Comparison of ENCODE assay signal across 8 cellular contexts in the genomic region with DNA sequence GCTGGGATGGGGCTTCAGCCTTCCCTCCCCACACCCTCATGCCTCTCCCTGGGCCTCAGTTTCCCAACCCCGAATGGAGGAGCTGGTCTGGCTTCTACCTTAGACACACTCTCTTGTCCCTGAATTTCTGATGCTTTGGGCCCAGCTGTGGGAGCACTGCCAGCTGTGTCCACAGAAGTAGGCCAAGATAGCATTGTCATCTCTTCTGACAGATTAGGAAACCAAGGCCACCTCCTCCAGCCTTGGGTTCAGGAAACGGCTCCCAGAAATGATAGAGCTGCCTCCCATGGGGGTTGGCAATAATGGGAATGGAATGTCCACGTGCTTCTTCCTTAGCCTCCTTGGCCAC. TPM values are rescaled to one million over a fixed set of nuclear protein-coding genes. Genes with fewer than 3 reads are reported as not detected.
DNase-seq lines count a peak whose midpoint lies in the region; ATAC-seq and TF ChIP-seq lines count a peak whose summit lies in the region.

No MANE protein-coding gene starts in this region.

- ATAC-seq in naive thymus-derived CD4-positive, alpha-beta T cell = no peak
- ATAC-seq in HG03139 (IDR thresholded peaks at IDR 0.05; ENCODE audit: unreplicated experiment) = no peak

- TF ChIP-seq CTCF in AG09309 (IDR thresholded peaks at IDR 0.05; ENCODE audit: control insufficient read depth, insufficient read depth, low read depth, low read length, missing control alignments) (no peak), colonic mucosa (IDR thresholded peaks at IDR 0.05) (no peak)

- H3K27me3 Mint-ChIP-seq in naive thymus-derived CD4-positive, alpha-beta T cell = no peaks in the 10 kb centered on the region

- CTCF ChIA-PET in naive thymus-derived CD4-positive, alpha-beta T cell (lab: Charles Lee) = interaction anchor here (1.2 to 1.7 kb wide), 3 partner anchors 9 to 54 kb away, joined by 3 to 7 read pairs (median 4); no protein-coding TSS in a partner anchor

- H3K36me3 ChIP-seq in KOPT-K1 (ENCODE audit: insufficient read depth, low read length) = peaks cover 52% of the 10 kb centered on the region
- peaks cover 26% of the 10 kb centered on the region for H3K36me3 ChIP-seq in colonic mucosa
- peaks cover 10 to 41% (median 16%) of the 10 kb centered on the region in 3 experiments for H3K36me3 ChIP-seq in naive thymus-derived CD4-positive, alpha-beta T cell (ENCODE audit: control insufficient read depth in 2 of 3, insufficient read depth in 3 of 3, low read length in 3 of 3)

- H3K27ac Mint-ChIP-seq in naive thymus-derived CD4-positive, alpha-beta T cell = peak overlapping the region; percentile 76 to 96 (median 86)

- H3K4me3 Mint-ChIP-seq in naive thymus-derived CD4-positive, alpha-beta T cell = peak overlapping the region; percentile 71 to 92 (median 78)

- peak overlapping the region; percentile 75 to 92 for H3K9ac ChIP-seq in colonic mucosa (ENCODE audit: low read depth in 2 of 2, low read length in 2 of 2)

- DNase-seq in AG09309 (ENCODE audit: low read depth) (no peak), colonic mucosa (no peak), COLO668 (lab: John Stamatoyannopoulos, UW; ENCODE audit: unreplicated experiment) (no peak), HT-29 (ENCODE audit: low spot score) (no peak)
- DNase-seq in naive thymus-derived CD4-positive, alpha-beta T cell = no peak
- DNase-seq in activated CD8-positive, alpha-beta memory T cell treated with anti-CD3 and anti-CD28 coated beads for 24 hours = no peak

- peaks cover 9 to 53% (median 23%) of the 10 kb centered on the region in 7 donors for H3K4me1 Mint-ChIP-seq in naive thymus-derived CD4-positive, alpha-beta T cell

- H3K36me3 Mint-ChIP-seq in naive thymus-derived CD4-positive, alpha-beta T cell = peaks cover 13 to 31% (median 19%) of the 10 kb centered on the region in 5 donors

- H3K27me3 ChIP-seq in colonic mucosa = no peaks in the 10 kb centered on the region
- H3K27me3 ChIP-seq in naive thymus-derived CD4-positive, alpha-beta T cell (ENCODE audit: control insufficient read depth in 2 of 2, insufficient read depth in 2 of 2, low read length in 2 of 2) = no peaks in the 10 kb centered on the region

- H3K4me1 ChIP-seq in colonic mucosa = peaks cover 12% of the 10 kb centered on the region
- peaks cover 15 to 25% of the 10 kb centered on the region in 2 donors for H3K4me1 ChIP-seq in naive thymus-derived CD4-positive, alpha-beta T cell (ENCODE audit: control insufficient read depth in 2 of 2, insufficient read depth in 2 of 2, low read length in 2 of 2)

- intact Hi-C loops in colonic mucosa (cut with DNase I) = no loop called here
- intact Hi-C loops in naive thymus-derived CD4-positive, alpha-beta T cell (cut with micrococcal nuclease) = loop anchor here (1.0 to 10.0 kb wide), 9 partner anchors 26 to 1315 kb away; partner anchors contain the start of genes ANXA11 (in 1 of the 2), RPS24 (in 1 of the 2) and ZMIZ1 (in 1 of the 2)

- POLR2A ChIA-PET in naive thymus-derived CD4-positive, alpha-beta T cell (lab: Charles Lee) = interaction anchor here (0.6 to 3.6 kb wide), 5 partner anchors 10 to 33 kb away, joined by 3 to 22 read pairs (median 4); no protein-coding TSS in a partner anchor

- H3K4me3 ChIP-seq in AG09309 (ENCODE audit: control insufficient read depth, low read depth, low read length) (peak overlapping the region; percentile 91), colonic mucosa (peak overlapping the region; percentile 93)
- H3K4me3 ChIP-seq in naive thymus-derived CD4-positive, alpha-beta T cell (ENCODE audit: low read length) = peak overlapping the region; percentile 72

- peaks cover 0 to 1% (median 0%) of the 10 kb centered on the region in 11 donors for H3K9me3 Mint-ChIP-seq in naive thymus-derived CD4-positive, alpha-beta T cell

- peak overlapping the region; percentile 98 for H3K27ac ChIP-seq in KOPT-K1 (ENCODE audit: low read depth, low read length, poor library complexity, severe bottlenecking)
- peak overlapping the region; percentile 83 for H3K27ac ChIP-seq in colonic mucosa
- H3K27ac ChIP-seq in naive thymus-derived CD4-positive, alpha-beta T cell (ENCODE audit: low read depth, low read length) = peak overlapping the region; percentile 73

- H3K9me3 ChIP-seq in KOPT-K1 (ENCODE audit: insufficient read depth, low read length, poor library complexity, severe bottlenecking) (no peaks in the 10 kb centered on the region), colonic mucosa (no peaks in the 10 kb centered on the region)
- no peaks in the 10 kb centered on the region for H3K9me3 ChIP-seq in naive thymus-derived CD4-positive, alpha-beta T cell (ENCODE audit: control insufficient read depth in 2 of 3, low read length in 3 of 3)

RNA-seq across cellular contexts. Expression of gene PPIF, which starts 1.3 kb away (rescaled TPM):
- 100 to 1,000 TPM in 1 of 2 donors, 10 to 100 TPM in 1; 99.3 to 154 TPM for total RNA-seq in colonic mucosa
- total RNA-seq in naive thymus-derived CD4-positive, alpha-beta T cell = 100 to 1,000 TPM in 1 of 5 experiments, 10 to 100 TPM in 4; 20.6 to 192 (median 73.3) TPM
- polyA plus RNA-seq in naive thymus-derived CD4-positive, alpha-beta T cell = 10 to 100 TPM in 1 of 2 donors, 1 to 10 TPM in 1; 8.7 to 12.9 TPM
- 58.3 and 65.8 TPM in 2 replicates for total RNA-seq in HT-29 (2014; rRNA removed; shearing (Covaris generic))
